Comparison of ENCODE assay signal across 8 cellular contexts in the genomic region with DNA sequence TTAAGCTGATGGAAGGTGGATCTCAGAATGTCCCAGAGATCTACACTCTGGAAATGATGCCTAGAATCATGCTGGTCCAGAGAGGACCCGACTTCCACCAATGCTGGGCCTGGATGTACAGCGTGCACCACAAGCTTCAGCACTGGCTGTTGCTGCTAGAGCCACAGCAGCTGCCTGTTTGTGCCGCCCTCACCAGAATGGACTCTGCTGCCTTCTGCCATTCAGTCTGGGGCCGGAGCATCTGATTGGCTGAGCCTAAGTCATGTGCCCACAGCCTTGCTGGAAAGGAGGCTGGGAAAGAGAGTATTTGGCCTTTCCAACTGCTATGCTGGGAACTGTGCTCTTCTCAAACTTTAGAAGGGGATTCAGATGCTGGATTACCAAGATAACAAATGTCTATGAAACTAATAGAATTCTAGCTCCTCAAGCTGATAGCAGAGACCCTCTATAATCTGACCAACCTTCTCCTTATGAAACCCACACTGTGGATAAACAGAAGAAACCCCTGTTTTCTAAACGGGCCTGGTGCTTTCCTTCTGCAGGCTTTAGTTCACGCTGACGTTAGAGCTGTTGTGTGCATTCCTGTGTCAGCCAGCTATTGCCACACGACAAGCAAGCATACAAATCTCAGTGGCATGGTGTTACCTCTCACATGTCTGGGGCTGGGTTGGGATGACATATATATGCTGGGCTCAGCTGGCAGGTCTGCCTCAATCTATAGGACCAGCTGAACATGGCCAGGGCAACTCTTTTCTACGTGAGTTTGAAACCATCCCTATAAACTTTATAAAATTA. TPM values are rescaled to one million over a fixed set of nuclear protein-coding genes. Genes with fewer than 3 reads are reported as not detected.
DNase-seq lines count a peak whose midpoint lies in the region; TF ChIP-seq lines count a peak whose summit lies in the region.

No MANE protein-coding gene starts in this region.

- no peak overlapping the region for H3K27ac Mint-ChIP-seq in mesothelial cell of epicardium

- no peak for TF ChIP-seq CTCF in mesothelial cell of epicardium (IDR thresholded peaks at IDR 0.05; ENCODE audit: unreplicated experiment)

- no peak overlapping the region for H3K27ac ChIP-seq in BLaER1
- peak overlapping the region; percentile 2 for H3K27ac ChIP-seq in cingulate gyrus (ENCODE audit: low read depth, low read length)

- H3K4me1 Mint-ChIP-seq in mesothelial cell of epicardium = no peaks in the 10 kb centered on the region

- no peak overlapping the region for H3K4me3 ChIP-seq in BLaER1

- H3K36me3 ChIP-seq in BLaER1 = no peaks in the 10 kb centered on the region

- H3K27me3 ChIP-seq in BLaER1 = no peaks in the 10 kb centered on the region

- no peaks in the 10 kb centered on the region; the same call in 1 of the 2 replicates for H3K9me3 ChIP-seq in BLaER1

- no peaks in the 10 kb centered on the region for H3K36me3 Mint-ChIP-seq in mesothelial cell of epicardium

- no peaks in the 10 kb centered on the region for H4K20me1 ChIP-seq in BLaER1

- peaks cover 9% of the 10 kb centered on the region for H3K9me3 Mint-ChIP-seq in mesothelial cell of epicardium

- peak overlapping the region; percentile 75; the same call in 1 of the 2 replicates for H3K4me2 ChIP-seq in BLaER1

- no peak overlapping the region for H3K4me3 Mint-ChIP-seq in mesothelial cell of epicardium

- no peak overlapping the region for H3K9ac ChIP-seq in BLaER1

- DNase-seq in NCI-H146 (lab: John Stamatoyannopoulos, UW) (peak; percentile 61), midbrain (lab: John Stamatoyannopoulos, UW) (peak; percentile 89), mesothelial cell of epicardium (ENCODE audit: low spot score in 2 of 2, unreplicated experiment in 2 of 2) (no peak), NCI-H2029 (lab: John Stamatoyannopoulos, UW) (no peak), SW 1271 (lab: John Stamatoyannopoulos, UW) (no peak)
- no peak for DNase-seq in activated CD4-positive, alpha-beta T cell treated with anti-CD3 and anti-CD28 coated beads for 4 hours

- H3K27me3 Mint-ChIP-seq in mesothelial cell of epicardium (ENCODE audit: low read depth) = peaks cover 8% of the 10 kb centered on the region

- H3K4me1 ChIP-seq in BLaER1 = peaks cover 52% of the 10 kb centered on the region

RNA-seq across cellular contexts. Expression of a gene that starts 4.1 kb away (rescaled TPM):
- total RNA-seq in mesothelial cell of epicardium = 0.07 to 0.14 TPM in 2 of 3 replicates, not detected in the other

Comparison
In these comparisons a context has a peak if more than half of its experiments do, and no peak if none do; other contexts are left out.
1. DNase-seq: peak in NCI-H146 (single experiment) and midbrain (single experiment); none in activated CD4-positive, alpha-beta T cell treated with anti-CD3 and anti-CD28 coated beads for 4 hours (0 of 2), mesothelial cell of epicardium (0 of 2), NCI-H2029 (single experiment) and SW 1271 (0 of 2).